ENCODE assay signal across 10 cellular contexts in the genomic region with DNA sequence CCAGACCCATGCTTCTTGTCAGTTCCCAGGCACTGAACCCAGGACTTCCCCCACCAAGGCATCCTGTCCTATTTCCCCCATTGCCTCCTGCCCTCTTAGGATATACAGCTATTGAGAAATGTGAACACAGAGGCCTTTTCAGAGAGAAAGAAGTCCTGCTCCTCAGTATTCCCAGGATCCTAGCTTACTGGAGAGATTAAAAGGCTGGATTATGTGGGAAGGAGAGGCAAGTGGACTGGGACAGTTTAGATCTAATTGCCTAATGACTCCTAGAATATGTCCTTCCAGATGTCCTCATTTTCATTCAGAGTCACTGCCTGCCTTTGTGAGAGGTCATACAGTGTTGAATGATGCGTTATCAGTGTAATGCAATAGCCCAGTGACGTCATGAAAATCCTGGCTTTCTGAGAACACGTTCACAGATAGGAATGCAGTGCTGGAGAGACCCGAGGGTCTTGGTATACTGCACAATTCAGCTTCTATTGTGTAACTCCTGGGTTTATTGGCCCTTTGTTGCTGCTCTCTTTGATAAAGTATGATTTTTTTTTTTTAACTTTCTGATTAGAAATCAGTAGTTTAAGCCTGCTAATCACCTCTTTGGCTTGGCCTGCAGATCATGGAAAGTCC. TPM values are rescaled to one million over a fixed set of nuclear protein-coding genes. Genes with fewer than 3 reads are reported as not detected.
DNase-seq lines count a peak whose midpoint lies in the region; ATAC-seq and TF ChIP-seq lines count a peak whose summit lies in the region.
"Had no signal": no experiment of that assay in that cellular context is flagged by ENCODE, and none has a peak within 500 bp of the region (broad histone marks: within the 10 kb centered on the region; RNA-seq: fewer than 3 reads in every experiment).

No MANE protein-coding gene starts in this region.

- H3K27ac ChIP-seq in duodenal mucosa (ENCODE audit: low read depth, low read length): peak overlapping the region; percentile 6
- peak overlapping the region; percentile 14 for H3K27ac ChIP-seq in neural progenitor cell

- H3K27me3 ChIP-seq in duodenal mucosa (ENCODE audit: control insufficient read depth in 1 of 2, insufficient read depth in 2 of 2, low read length in 2 of 2) (no peaks in the 10 kb centered on the region), neural progenitor cell (no peaks in the 10 kb centered on the region)

- H3K4me1 Mint-ChIP-seq in neural progenitor cell: peaks cover 54% of the 10 kb centered on the region
- H3K4me1 Mint-ChIP-seq in activated CD4-positive, alpha-beta T cell treated with anti-CD3 and anti-CD28 coated beads, Interleukin-2, amount 10 ng/mL, durations not matched to agents 24 days and 14 days: no peaks in the 10 kb centered on the region

- no peaks in the 10 kb centered on the region for H4K20me1 ChIP-seq in neural progenitor cell (ENCODE audit: low read depth)

- H3K9me3 ChIP-seq in duodenal mucosa (ENCODE audit: control insufficient read depth in 1 of 2, low read length in 2 of 2): no peaks in the 10 kb centered on the region
- H3K9me3 ChIP-seq in neural progenitor cell (ENCODE audit: low read depth): no peaks in the 10 kb centered on the region

- H3K4me1 ChIP-seq in duodenal mucosa (ENCODE audit: control insufficient read depth in 1 of 2, insufficient read depth in 2 of 2, low read length in 2 of 2) (peaks cover 41 to 48% of the 10 kb centered on the region in 2 donors), neural progenitor cell (peaks cover 28% of the 10 kb centered on the region)

- intact Hi-C loops in activated CD4-positive, alpha-beta T cell treated with anti-CD3 and anti-CD28 coated beads, Interleukin-2, amount 10 ng/mL, durations not matched to agents 24 days and 14 days (cut with micrococcal nuclease): no loop called here

- H3K27ac Mint-ChIP-seq in neural progenitor cell: peak overlapping the region; percentile 92
- H3K27ac Mint-ChIP-seq in activated CD4-positive, alpha-beta T cell treated with anti-CD3 and anti-CD28 coated beads, Interleukin-2, amount 10 ng/mL, durations not matched to agents 24 days and 14 days: no peak overlapping the region
- H3K27ac Mint-ChIP-seq: T-helper 17 cell had no signal

- H3K9ac ChIP-seq in duodenal mucosa (ENCODE audit: low read depth in 1 of 2, low read length in 2 of 2) (no peak overlapping the region), neural progenitor cell (no peak overlapping the region)

- ATAC-seq in GM21723 (IDR thresholded peaks at IDR 0.05; ENCODE audit: unreplicated experiment): no peak
- ATAC-seq: stimulated activated naive CD8-positive, alpha-beta T cell treated with anti-CD3 and anti-CD28 coated beads, Interleukin-15, Interleukin-2, amounts not matched to agents 100 U/mL and 50 U/mL, for 24 hours; T-helper 17 cell had no signal

- DNase-seq in GF-D8 (lab: John Stamatoyannopoulos, UW) (peak; percentile 3), NCI-H2227 (lab: John Stamatoyannopoulos, UW; ENCODE audit: unreplicated experiment) (peak; percentile 31), neural progenitor cell (ENCODE audit: low spot score) (peak; percentile 35)
- no peak for DNase-seq in activated CD4-positive, alpha-beta T cell treated with anti-CD3 and anti-CD28 coated beads, Interleukin-2, amount 10 ng/mL, durations not matched to agents 24 days and 14 days
- no peak for DNase-seq in stimulated activated naive CD4-positive, alpha-beta T cell (lab: John Stamatoyannopoulos, UW)
- DNase-seq in activated CD4-positive, CD25-positive, alpha-beta regulatory T cell (lab: John Stamatoyannopoulos, UW): no peak
- DNase-seq: stimulated activated naive CD8-positive, alpha-beta T cell treated with anti-CD3 and anti-CD28 coated beads, Interleukin-15, Interleukin-2, amounts not matched to agents 100 U/mL and 50 U/mL, for 24 hours; T-helper 17 cell had no signal

- H3K4me3 ChIP-seq in duodenal mucosa (ENCODE audit: low read depth in 1 of 2, low read length in 2 of 2) (no peak overlapping the region), neural progenitor cell (no peak overlapping the region)

- H3K27me3 Mint-ChIP-seq in neural progenitor cell (ENCODE audit: insufficient read depth, low read depth): no peaks in the 10 kb centered on the region
- H3K27me3 Mint-ChIP-seq in activated CD4-positive, alpha-beta T cell treated with anti-CD3 and anti-CD28 coated beads, Interleukin-2, amount 10 ng/mL, durations not matched to agents 24 days and 14 days: no peaks in the 10 kb centered on the region
- H3K27me3 Mint-ChIP-seq: T-helper 17 cell had no signal

- H3K36me3 Mint-ChIP-seq in neural progenitor cell: no peaks in the 10 kb centered on the region
- H3K36me3 Mint-ChIP-seq in activated CD4-positive, alpha-beta T cell treated with anti-CD3 and anti-CD28 coated beads, Interleukin-2, amount 10 ng/mL, durations not matched to agents 24 days and 14 days (ENCODE audit: low read depth): no peaks in the 10 kb centered on the region

- H3K9me3 Mint-ChIP-seq in neural progenitor cell: no peaks in the 10 kb centered on the region
- H3K9me3 Mint-ChIP-seq in activated CD4-positive, alpha-beta T cell treated with anti-CD3 and anti-CD28 coated beads, Interleukin-2, amount 10 ng/mL, durations not matched to agents 24 days and 14 days: no peaks in the 10 kb centered on the region

- H3F3A ChIP-seq in neural progenitor cell (ENCODE audit: low read depth): peaks cover 20% of the 10 kb centered on the region

- H3K4me3 Mint-ChIP-seq in neural progenitor cell: no peak overlapping the region
- H3K4me3 Mint-ChIP-seq in activated CD4-positive, alpha-beta T cell treated with anti-CD3 and anti-CD28 coated beads, Interleukin-2, amount 10 ng/mL, durations not matched to agents 24 days and 14 days: no peak overlapping the region
- H3K4me3 Mint-ChIP-seq: T-helper 17 cell had no signal

- peaks cover 9% of the 10 kb centered on the region for H3K79me2 ChIP-seq in neural progenitor cell (ENCODE audit: low read depth)

- TF ChIP-seq CTCF in neural progenitor cell (IDR thresholded peaks at IDR 0.05): no peak

- no peak overlapping the region for H2AFZ ChIP-seq in neural progenitor cell (replicated peaks)

- H3K36me3 ChIP-seq in duodenal mucosa (ENCODE audit: control insufficient read depth in 1 of 2, insufficient read depth in 2 of 2, low read length in 2 of 2) (no peaks in the 10 kb centered on the region), neural progenitor cell (no peaks in the 10 kb centered on the region)

- H3K4me2 ChIP-seq in neural progenitor cell: no peak overlapping the region

RNA-seq across cellular contexts. Expression of gene WWC1, which starts 26.2 kb away (rescaled TPM):
- total RNA-seq in neural progenitor cell (ENCODE audit: low replicate concordance): 6.3 and 6.7 TPM in 2 replicates
- 1.1 and 2.4 TPM in 2 replicates for total RNA-seq in activated CD4-positive, alpha-beta T cell treated with anti-CD3 and anti-CD28 coated beads, Interleukin-2, amount 10 ng/mL, durations not matched to agents 24 days and 14 days

Comparison
In these comparisons a context has a peak if more than half of its experiments do, and no peak if none do; other contexts are left out.
1. DNase-seq: peak in GF-D8 (single experiment), NCI-H2227 (single experiment) and neural progenitor cell (single experiment); none in activated CD4-positive, alpha-beta T cell treated with anti-CD3 and anti-CD28 coated beads, Interleukin-2, amount 10 ng/mL, durations not matched to agents 24 days and 14 days (single experiment), stimulated activated naive CD4-positive, alpha-beta T cell (0 of 6) and activated CD4-positive, CD25-positive, alpha-beta regulatory T cell (0 of 4).